In genomic region chr1:1622578-1623094, GRCh38 we compare ENCODE assay signal across 13 cellular contexts. TPM values are rescaled to one million over a fixed set of nuclear protein-coding genes. Genes with fewer than 3 reads are reported as not detected.
"Had no signal": no experiment of that assay in that cellular context is flagged by ENCODE, and none has a peak within 500 bp of the region (broad histone marks: within the 10 kb centered on the region; RNA-seq: fewer than 3 reads in every experiment).

No MANE protein-coding gene starts in this region.

- H3K4me3 Mint-ChIP-seq: activated CD8-positive, alpha-beta T cell treated with anti-CD3 and anti-CD28 coated beads for 36 hours; activated T-cell treated with anti-CD3 and anti-CD28 coated beads, Interleukin-2, amount 50 U/mL, for 72 hours; central memory CD8-positive, alpha-beta T cell had no signal

- H3K27me3 Mint-ChIP-seq: activated CD8-positive, alpha-beta T cell treated with anti-CD3 and anti-CD28 coated beads for 36 hours; central memory CD8-positive, alpha-beta T cell; naive thymus-derived CD4-positive, alpha-beta T cell had no signal

- H3K4me3 ChIP-seq: SJSA1, tibial nerve had no signal

- H3K36me3 Mint-ChIP-seq: naive thymus-derived CD4-positive, alpha-beta T cell had no signal

- H3K27me3 ChIP-seq: SJSA1, tibial nerve had no signal

- H3K27ac Mint-ChIP-seq: activated CD8-positive, alpha-beta T cell treated with anti-CD3 and anti-CD28 coated beads for 36 hours; activated T-cell treated with anti-CD3 and anti-CD28 coated beads, Interleukin-2, amount 50 U/mL, for 72 hours had no signal

- H3K4me1 ChIP-seq: SJSA1 had no signal

- H3K4me1 Mint-ChIP-seq: central memory CD8-positive, alpha-beta T cell had no signal

- DNase-seq: activated CD4-positive, alpha-beta T cell treated with anti-CD3 and anti-CD28 coated beads for 4 hours; activated CD8-positive, alpha-beta memory T cell treated with anti-CD3 and anti-CD28 coated beads, Interleukin-2, amount 50 U/mL, for 4 hours; activated T-cell treated with anti-CD3 and anti-CD28 coated beads, Interleukin-2, amount 50 U/mL, for 72 hours; cortex of kidney; effector memory CD4-positive, alpha-beta T cell; mammary epithelial cell; WERI-Rb-1 had no signal

- H3K9me3 ChIP-seq: SJSA1, tibial nerve had no signal

- ATAC-seq: activated CD8-positive, alpha-beta T cell treated with anti-CD3 and anti-CD28 coated beads for 36 hours; activated T-cell treated with anti-CD3 and anti-CD28 coated beads, Interleukin-2, amount 50 U/mL, for 72 hours; naive thymus-derived CD4-positive, alpha-beta T cell had no signal

- H3K9me3 Mint-ChIP-seq: activated CD8-positive, alpha-beta T cell treated with anti-CD3 and anti-CD28 coated beads for 36 hours; activated T-cell treated with anti-CD3 and anti-CD28 coated beads, Interleukin-2, amount 50 U/mL, for 72 hours; central memory CD8-positive, alpha-beta T cell; naive thymus-derived CD4-positive, alpha-beta T cell had no signal

- H3K27ac ChIP-seq: epithelial cell of prostate, SJSA1, tibial nerve, WERI-Rb-1 had no signal

RNA-seq across cellular contexts. Expression of gene MMP23B, which starts 9.3 kb away (rescaled TPM):
- polyA plus RNA-seq: mammary epithelial cell; naive thymus-derived CD4-positive, alpha-beta T cell had no signal
